ENCODE assay signal across 11 cellular contexts in the genomic region with DNA sequence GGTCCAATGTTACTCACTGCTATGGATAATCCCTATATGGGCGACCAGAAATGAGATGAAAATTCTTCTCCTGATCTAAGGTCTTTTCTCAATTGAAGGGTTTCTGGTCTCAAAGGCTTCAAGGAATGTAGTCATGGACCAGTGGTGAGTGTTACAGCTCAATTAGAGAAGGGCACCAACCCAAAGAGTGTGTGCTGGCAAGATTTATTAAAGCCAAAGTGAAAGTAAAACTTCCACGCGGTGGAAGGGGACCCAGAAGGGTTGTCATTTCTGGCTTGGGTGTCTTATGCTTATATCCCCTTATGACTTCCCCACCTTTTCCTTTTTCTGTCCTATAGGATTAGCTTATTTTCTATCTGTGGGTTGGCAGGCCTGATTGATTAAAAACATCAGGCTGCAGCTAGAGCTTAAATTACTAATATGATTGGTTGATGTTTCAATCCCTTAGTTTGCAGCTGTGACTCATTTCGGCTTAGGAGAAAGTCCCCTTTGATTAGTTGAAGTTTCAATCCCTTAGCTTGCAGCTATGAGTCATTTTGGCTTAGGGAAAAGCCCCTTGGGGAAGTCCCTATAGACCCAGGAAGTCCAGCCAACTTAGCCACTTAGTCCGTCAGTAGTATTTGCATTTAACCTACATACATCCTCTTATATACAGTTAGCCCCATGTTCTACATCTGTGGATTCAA.
A peak's percentile ranks its signal among the peaks of the same experiment; 100 is the strongest.
DNase-seq lines count a peak whose midpoint lies in the region; ATAC-seq lines count a peak whose summit lies in the region.
"Had no signal": no experiment of that assay in that cellular context is flagged by ENCODE, and none has a peak within 500 bp of the region (broad histone marks: within the 10 kb centered on the region; RNA-seq: fewer than 3 reads in every experiment).

No MANE protein-coding gene starts in this region.

- H3K9me3 ChIP-seq in HAP-1, result no peaks in the 10 kb centered on the region
- no peaks in the 10 kb centered on the region for H3K9me3 ChIP-seq in trophoblast cell (ENCODE audit: insufficient read depth, low read depth, low read length)
- H3K9me3 ChIP-seq: BLaER1 had no signal

- H3K79me1 ChIP-seq in trophoblast cell (ENCODE audit: low read length), result no peaks in the 10 kb centered on the region

- H3K14ac ChIP-seq in trophoblast cell (ENCODE audit: low read length), result no peak overlapping the region

- in situ Hi-C loops in HAP-1 (cut with MboI; ENCODE audit: low sequenced_read_pairs), result no loop called here

- H3K27me3 ChIP-seq in HAP-1 (ENCODE audit: low read depth) (no peaks in the 10 kb centered on the region), trophoblast cell (ENCODE audit: insufficient read depth, low read length) (no peaks in the 10 kb centered on the region)
- H3K27me3 ChIP-seq: BLaER1 had no signal

- no peaks in the 10 kb centered on the region for H3K79me2 ChIP-seq in trophoblast cell (ENCODE audit: control insufficient read depth, insufficient read depth, low read length, poor library complexity)

- ATAC-seq in HG03469 (IDR thresholded peaks at IDR 0.05; ENCODE audit: unreplicated experiment) (peak; percentile 45), GM18909 (IDR thresholded peaks at IDR 0.05; ENCODE audit: poor library complexity, unreplicated experiment) (no peak)

- no peak overlapping the region for H2BK5ac ChIP-seq in trophoblast cell (ENCODE audit: low read depth, low read length, poor library complexity)

- no peak overlapping the region for H3K18ac ChIP-seq in trophoblast cell (ENCODE audit: low read length)

- no peak overlapping the region for H2AK5ac ChIP-seq in trophoblast cell (ENCODE audit: low read length)

- peaks cover 6% of the 10 kb centered on the region for H3K9me3 Mint-ChIP-seq in activated naive CD8-positive, alpha-beta T cell treated with anti-CD3 and anti-CD28 coated beads for 36 hours

- H3K36me3 ChIP-seq in HAP-1 (replicated peaks) (no peaks in the 10 kb centered on the region), trophoblast cell (ENCODE audit: control insufficient read depth in 1 of 2, insufficient read depth in 2 of 2, low read length in 2 of 2) (no peaks in the 10 kb centered on the region)
- H3K36me3 ChIP-seq: BLaER1 had no signal

- no peak overlapping the region for H3K23ac ChIP-seq in trophoblast cell (ENCODE audit: low read length)

- H3K4me3 ChIP-seq in HAP-1 (no peak overlapping the region), trophoblast cell (ENCODE audit: low read depth, low read length) (no peak overlapping the region)
- H3K4me3 ChIP-seq: BLaER1 had no signal

- no peaks in the 10 kb centered on the region for H3K4me1 ChIP-seq in HAP-1
- H3K4me1 ChIP-seq in trophoblast cell (ENCODE audit: control insufficient read depth in 1 of 2, insufficient read depth in 2 of 2, low read length in 2 of 2), result peaks cover 0 to 2% of the 10 kb centered on the region in 2 experiments
- H3K4me1 ChIP-seq: BLaER1 had no signal

- H2AFZ ChIP-seq in trophoblast cell (ENCODE audit: insufficient read depth, low read length, poor library complexity), result no peak overlapping the region

- DNase-seq in stimulated activated CD4-positive, alpha-beta T cell treated with anti-CD3 and anti-CD28 coated beads, Interleukin-15, amount 100 ng/mL, for 24 hours, result peak; percentile 34
- no peak for DNase-seq in stimulated activated CD4-positive, alpha-beta T cell treated with anti-CD3 and anti-CD28 coated beads, Interleukin-4, amount 100 ng/mL, for 1 hour
- DNase-seq in activated naive CD8-positive, alpha-beta T cell treated with anti-CD3 and anti-CD28 coated beads for 36 hours, result peak; percentile 33
- no peak for DNase-seq in HAP-1 (ENCODE audit: low spot score in 2 of 2)
- DNase-seq in trophoblast cell, result no peak
- no peak for DNase-seq in NOMO-1 (lab: John Stamatoyannopoulos, UW; ENCODE audit: unreplicated experiment in 2 of 2)
- DNase-seq: nucleus accumbens, SW 1271 had no signal

- H3K27ac ChIP-seq in trophoblast cell (ENCODE audit: low read depth, low read length), result no peak overlapping the region
- H3K27ac ChIP-seq: BLaER1 had no signal

- H4K8ac ChIP-seq in trophoblast cell (ENCODE audit: low read depth, low read length), result no peak overlapping the region

- no peak overlapping the region for H4K91ac ChIP-seq in trophoblast cell (ENCODE audit: low read depth, low read length)

- no peak overlapping the region for H4K12ac ChIP-seq in trophoblast cell (ENCODE audit: low read depth, low read length)

- no peak overlapping the region for H2BK120ac ChIP-seq in trophoblast cell (ENCODE audit: insufficient read depth, low read length, poor library complexity)

- WGBS in trophoblast cell (ENCODE audit: extremely low coverage, insufficient coverage, insufficient read length), result no CpG with 5 or more reads among the region's 5 CpGs

- H3K9ac ChIP-seq in trophoblast cell (ENCODE audit: low read length), result no peak overlapping the region
- H3K9ac ChIP-seq: BLaER1 had no signal

- no peaks in the 10 kb centered on the region for H3K27me3 Mint-ChIP-seq in activated naive CD8-positive, alpha-beta T cell treated with anti-CD3 and anti-CD28 coated beads for 36 hours

- peaks cover 41% of the 10 kb centered on the region for H3K4me1 Mint-ChIP-seq in activated naive CD8-positive, alpha-beta T cell treated with anti-CD3 and anti-CD28 coated beads for 36 hours

- H2BK12ac ChIP-seq in trophoblast cell (ENCODE audit: low read length), result no peak overlapping the region

- peaks cover 10% of the 10 kb centered on the region for H3K36me3 Mint-ChIP-seq in activated naive CD8-positive, alpha-beta T cell treated with anti-CD3 and anti-CD28 coated beads for 36 hours

- H3K27ac Mint-ChIP-seq in activated naive CD8-positive, alpha-beta T cell treated with anti-CD3 and anti-CD28 coated beads for 36 hours, result peak overlapping the region; percentile 84

- no peak overlapping the region for H3K4me2 ChIP-seq in trophoblast cell (ENCODE audit: low read length)
- H3K4me2 ChIP-seq: BLaER1 had no signal

- H3K4me3 Mint-ChIP-seq in activated naive CD8-positive, alpha-beta T cell treated with anti-CD3 and anti-CD28 coated beads for 36 hours, result no peak overlapping the region

- H3K4ac ChIP-seq in trophoblast cell (ENCODE audit: low read depth, low read length), result no peak overlapping the region

Comparison
In these comparisons a context has a peak if more than half of its experiments do, and no peak if none do; other contexts are left out.
1. DNase-seq: peak in stimulated activated CD4-positive, alpha-beta T cell treated with anti-CD3 and anti-CD28 coated beads, Interleukin-15, amount 100 ng/mL, for 24 hours (single experiment) and activated naive CD8-positive, alpha-beta T cell treated with anti-CD3 and anti-CD28 coated beads for 36 hours (single experiment); none in stimulated activated CD4-positive, alpha-beta T cell treated with anti-CD3 and anti-CD28 coated beads, Interleukin-4, amount 100 ng/mL, for 1 hour (single experiment), HAP-1 (0 of 2), trophoblast cell (0 of 2) and NOMO-1 (0 of 2).